17 cellular contexts compared by ENCODE assay signal in genomic region chr6:34277763-34278112, GRCh38.
"Had no signal": no experiment of that assay in that cellular context is flagged by ENCODE, and none has a peak within 500 bp of the region (broad histone marks: within the 10 kb centered on the region; RNA-seq: fewer than 3 reads in every experiment).

No MANE protein-coding gene starts in this region.

- H3K4me1 ChIP-seq: sigmoid colon, thyroid gland had no signal

- H3K36me3 Mint-ChIP-seq: natural killer cell had no signal

- H3K27ac ChIP-seq: ovary, sigmoid colon, suprapubic skin, thyroid gland had no signal

- H3K4me3 ChIP-seq: dorsolateral prefrontal cortex, ovary, sigmoid colon, suprapubic skin, thyroid gland had no signal

- H3K27ac Mint-ChIP-seq: natural killer cell, progenitor cell of endocrine pancreas, type B pancreatic cell had no signal

- H3K4me1 Mint-ChIP-seq: central memory CD8-positive, alpha-beta T cell had no signal

- H3K4me3 Mint-ChIP-seq: central memory CD8-positive, alpha-beta T cell; immature natural killer cell; natural killer cell; neural crest cell; type B pancreatic cell had no signal

- H3K9me3 Mint-ChIP-seq: central memory CD8-positive, alpha-beta T cell; immature natural killer cell; natural killer cell; neural crest cell; type B pancreatic cell had no signal

- H3K36me3 ChIP-seq: ovary, sigmoid colon had no signal

- DNase-seq: cortex of kidney; effector memory CD4-positive, alpha-beta T cell; immature natural killer cell; natural killer cell; ovary; sigmoid colon; small intestine; stimulated activated CD4-positive, alpha-beta T cell treated with anti-CD3 and anti-CD28 coated beads, Interleukin-12 subunit alpha, Interleukin-12 subunit beta, amount 100 ng/mL, for 4 hours; stimulated activated naive CD8-positive, alpha-beta T cell treated with anti-CD3 and anti-CD28 coated beads, Interleukin-15, Interleukin-2, amounts not matched to agents 100 U/mL and 50 U/mL, for 24 hours; thyroid gland had no signal

- H3K9me3 ChIP-seq: ovary, sigmoid colon, suprapubic skin, thyroid gland had no signal

- H3K27me3 ChIP-seq: dorsolateral prefrontal cortex, ovary, sigmoid colon, suprapubic skin, thyroid gland had no signal

- ATAC-seq: esophagus mucosa; natural killer cell; stimulated activated naive CD8-positive, alpha-beta T cell treated with anti-CD3 and anti-CD28 coated beads, Interleukin-15, Interleukin-2, amounts not matched to agents 100 U/mL and 50 U/mL, for 24 hours had no signal

- H3K27me3 Mint-ChIP-seq: central memory CD8-positive, alpha-beta T cell; progenitor cell of endocrine pancreas; type B pancreatic cell had no signal
